Comparison of ENCODE assay signal across 12 cellular contexts in genomic region chr3:182725372-182726251, GRCh38.
DNase-seq lines count a peak whose midpoint lies in the region; ATAC-seq and TF ChIP-seq lines count a peak whose summit lies in the region.
"Had no signal": no experiment of that assay in that cellular context is flagged by ENCODE, and none has a peak within 500 bp of the region (broad histone marks: within the 10 kb centered on the region; RNA-seq: fewer than 3 reads in every experiment).

No MANE protein-coding gene starts in this region.

- CTCF ChIA-PET in naive thymus-derived CD4-positive, alpha-beta T cell (lab: Charles Lee) = no interaction called here

- peak; percentile 19 for DNase-seq in EL
- no peak for DNase-seq in foreskin keratinocyte
- peak; percentile 75 for DNase-seq in retina
- no peak for DNase-seq in activated naive CD4-positive, alpha-beta T cell treated with Interleukin-2 at 50 U/mL for 16 hours
- no peak for DNase-seq in naive thymus-derived CD4-positive, alpha-beta T cell
- DNase-seq in stimulated activated CD4-positive, alpha-beta T cell treated with anti-CD3 and anti-CD28 coated beads, Interleukin-12 subunit alpha, Interleukin-12 subunit beta, amount 100 ng/mL, for 4 hours = no peak
- no peak for DNase-seq in activated CD8-positive, alpha-beta memory T cell treated with anti-CD3 and anti-CD28 coated beads, Interleukin-2, amount 50 U/mL, for 48 hours
- DNase-seq: activated B cell treated with CpG ODN at 0.5 μM for 24 hours; CD8-positive, alpha-beta memory T cell; NCI-H187 treated with DMSO at 0.1 percent for 48 hours had no signal

- H3K4me1 Mint-ChIP-seq in naive thymus-derived CD4-positive, alpha-beta T cell = peaks cover 0 to 8% (median 0%) of the 10 kb centered on the region in 7 donors

- peaks cover 0 to 10% (median 7%) of the 10 kb centered on the region in 5 donors for H3K27me3 Mint-ChIP-seq in naive thymus-derived CD4-positive, alpha-beta T cell
- H3K27me3 Mint-ChIP-seq: activated B cell treated with CpG ODN at 0.5 μM for 24 hours; dendritic cell treated with granulocyte-macrophage colony-stimulating factor and Interleukin-4, amounts not matched to agents 40 ng/mL and 50 ng/mL, for 4 days had no signal

- H3K27me3 ChIP-seq in foreskin keratinocyte = no peaks in the 10 kb centered on the region
- H3K27me3 ChIP-seq in naive thymus-derived CD4-positive, alpha-beta T cell (ENCODE audit: control insufficient read depth in 2 of 2, insufficient read depth in 2 of 2, low read length in 2 of 2) = no peaks in the 10 kb centered on the region

- H3K9me3 ChIP-seq in naive thymus-derived CD4-positive, alpha-beta T cell (ENCODE audit: control insufficient read depth in 2 of 3, low read length in 3 of 3) = no peaks in the 10 kb centered on the region

- H3K36me3 ChIP-seq in naive thymus-derived CD4-positive, alpha-beta T cell (ENCODE audit: control insufficient read depth in 2 of 3, insufficient read depth in 3 of 3, low read length in 3 of 3) = no peaks in the 10 kb centered on the region

- no peaks in the 10 kb centered on the region for H3K9me3 Mint-ChIP-seq in naive thymus-derived CD4-positive, alpha-beta T cell
- H3K9me3 Mint-ChIP-seq: activated B cell treated with CpG ODN at 0.5 μM for 24 hours; CD8-positive, alpha-beta memory T cell; dendritic cell treated with granulocyte-macrophage colony-stimulating factor and Interleukin-4, amounts not matched to agents 40 ng/mL and 50 ng/mL, for 4 days had no signal

- no peak overlapping the region for H3K4me3 Mint-ChIP-seq in naive thymus-derived CD4-positive, alpha-beta T cell
- H3K4me3 Mint-ChIP-seq: activated B cell treated with CpG ODN at 0.5 μM for 24 hours; CD8-positive, alpha-beta memory T cell; dendritic cell treated with granulocyte-macrophage colony-stimulating factor and Interleukin-4, amounts not matched to agents 40 ng/mL and 50 ng/mL, for 4 days had no signal

- intact Hi-C loops in naive thymus-derived CD4-positive, alpha-beta T cell (cut with micrococcal nuclease) = no loop called here

- no peak overlapping the region for H3K4me3 ChIP-seq in naive thymus-derived CD4-positive, alpha-beta T cell (ENCODE audit: low read length)

- H3K27ac Mint-ChIP-seq in naive thymus-derived CD4-positive, alpha-beta T cell = no peak overlapping the region
- H3K27ac Mint-ChIP-seq: activated B cell treated with CpG ODN at 0.5 μM for 24 hours; CD8-positive, alpha-beta memory T cell; dendritic cell treated with granulocyte-macrophage colony-stimulating factor and Interleukin-4, amounts not matched to agents 40 ng/mL and 50 ng/mL, for 4 days had no signal

- no peaks in the 10 kb centered on the region for H3K4me1 ChIP-seq in foreskin keratinocyte
- H3K4me1 ChIP-seq in naive thymus-derived CD4-positive, alpha-beta T cell (ENCODE audit: control insufficient read depth in 2 of 2, insufficient read depth in 2 of 2, low read length in 2 of 2) = no peaks in the 10 kb centered on the region

- H3K36me3 Mint-ChIP-seq in naive thymus-derived CD4-positive, alpha-beta T cell = no peaks in the 10 kb centered on the region
- H3K36me3 Mint-ChIP-seq: CD8-positive, alpha-beta memory T cell had no signal

- POLR2A ChIA-PET in naive thymus-derived CD4-positive, alpha-beta T cell (lab: Charles Lee) = no interaction called here

- H3K27ac ChIP-seq in foreskin keratinocyte = no peak overlapping the region
- no peak overlapping the region for H3K27ac ChIP-seq in naive thymus-derived CD4-positive, alpha-beta T cell (ENCODE audit: low read depth, low read length)

- ATAC-seq in foreskin keratinocyte = peak; percentile 26
- ATAC-seq in naive thymus-derived CD4-positive, alpha-beta T cell = no peak

- no peak for TF ChIP-seq CTCF in foreskin keratinocyte (conservative IDR thresholded peaks at IDR 0.05)

TF ChIP-seq in PFSK-1, 5 proteins besides CTCF, POLR2A, EP300 and RAD21:
- TF ChIP-seq POLR2AphosphoS5 (IDR thresholded peaks at IDR 0.05; ENCODE audit: low read depth, low read length) (no peak), SIN3A (IDR thresholded peaks at IDR 0.05; ENCODE audit: borderline replicate concordance, insufficient read depth, low read length) (0 out of 2 replicates have a peak, but pooled peaks have one; percentile 31)
TF ChIP-seq in PFSK-1: peak in this region for 1.

Comparison
In these comparisons a context has a peak if more than half of its experiments do, and no peak if none do; other contexts are left out.
1. DNase-seq: peak in EL (single experiment) and retina (single experiment); none in foreskin keratinocyte (0 of 2), activated naive CD4-positive, alpha-beta T cell treated with Interleukin-2 at 50 U/mL for 16 hours (single experiment), naive thymus-derived CD4-positive, alpha-beta T cell (0 of 9), stimulated activated CD4-positive, alpha-beta T cell treated with anti-CD3 and anti-CD28 coated beads, Interleukin-12 subunit alpha, Interleukin-12 subunit beta, amount 100 ng/mL, for 4 hours (single experiment) and activated CD8-positive, alpha-beta memory T cell treated with anti-CD3 and anti-CD28 coated beads, Interleukin-2, amount 50 U/mL, for 48 hours (single experiment).